Comparison of ENCODE assay signal across 14 cellular contexts in the genomic region with DNA sequence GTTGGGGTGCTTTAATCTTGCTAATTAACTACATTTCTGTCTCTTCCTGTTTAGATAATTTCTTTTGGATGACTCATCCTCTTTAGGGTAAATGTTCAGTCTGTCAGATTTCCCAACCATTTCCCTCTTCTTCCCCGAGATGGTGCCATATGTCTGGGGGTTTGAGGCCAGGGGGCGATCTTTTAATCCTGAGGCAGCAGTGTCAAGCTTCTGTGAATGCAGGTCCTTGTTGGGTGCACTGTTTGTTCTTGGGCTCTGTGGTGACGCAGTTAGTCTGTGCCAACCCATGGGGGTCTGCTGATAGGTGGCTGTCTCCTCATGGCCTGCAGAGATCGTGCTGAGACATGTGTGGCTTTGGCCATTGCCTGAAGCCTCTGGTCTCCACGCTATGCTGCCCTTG.
A peak's percentile ranks its signal among the peaks of the same experiment; 100 is the strongest.
DNase-seq lines count a peak whose midpoint lies in the region; ATAC-seq and FAIRE-seq lines count a peak whose summit lies in the region.
"Had no signal": no experiment of that assay in that cellular context is flagged by ENCODE, and none has a peak within 500 bp of the region (broad histone marks: within the 10 kb centered on the region; RNA-seq: fewer than 3 reads in every experiment).

No MANE protein-coding gene starts in this region.

- 76 to 90% (median 84%) methylated on average over 5 of the region's 5 CpGs for WGBS in small intestine, 3 donors

- no peaks in the 10 kb centered on the region for H3K27me3 Mint-ChIP-seq in stimulated activated naive B cell treated with anti-CD40 and anti-IgM and Interleukin-4, amounts not matched to agents 10 μg/mL and 1 μg/mL and 100 μg/mL, for 72 hours

- no peak overlapping the region for H3K27ac ChIP-seq in caudate nucleus (ENCODE audit: low read depth, low read length)
- H3K27ac ChIP-seq in small intestine (ENCODE audit: low read depth in 1 of 2, low read length in 1 of 2) = no peak overlapping the region
- H3K27ac ChIP-seq: pancreas, testis had no signal

- H3K9me3 Mint-ChIP-seq in stimulated activated naive B cell treated with anti-CD40 and anti-IgM and Interleukin-4, amounts not matched to agents 10 μg/mL and 1 μg/mL and 100 μg/mL, for 72 hours = no peaks in the 10 kb centered on the region

- ATAC-seq in stimulated activated naive B cell treated with anti-CD40 and anti-IgM and Interleukin-4, amounts not matched to agents 10 μg/mL and 1 μg/mL and 100 μg/mL, for 72 hours (replicated peaks) = no peak
- ATAC-seq: left cardiac atrium, pancreas had no signal

- H3K27ac Mint-ChIP-seq in stimulated activated naive B cell treated with anti-CD40 and anti-IgM and Interleukin-4, amounts not matched to agents 10 μg/mL and 1 μg/mL and 100 μg/mL, for 72 hours = no peak overlapping the region

- no peaks in the 10 kb centered on the region for H3K9me3 ChIP-seq in small intestine (ENCODE audit: control insufficient read depth, low read depth)
- H3K9me3 ChIP-seq: pancreas, testis had no signal

- H3K4me1 ChIP-seq in small intestine (ENCODE audit: control insufficient read depth in 2 of 2, insufficient read depth in 1 of 2, low read depth in 1 of 2, low read length in 1 of 2) = no peaks in the 10 kb centered on the region
- H3K4me1 ChIP-seq: pancreas, testis had no signal

- H3K4me1 Mint-ChIP-seq in stimulated activated naive B cell treated with anti-CD40 and anti-IgM and Interleukin-4, amounts not matched to agents 10 μg/mL and 1 μg/mL and 100 μg/mL, for 72 hours = peaks cover 2 to 4% of the 10 kb centered on the region in 2 donors

- no peak overlapping the region for H3K4me3 ChIP-seq in small intestine (ENCODE audit: low read depth in 1 of 2, low read length in 2 of 2)
- H3K4me3 ChIP-seq: pancreas, testis had no signal

- FAIRE-seq in small intestine (lab: Jason Lieb, UNC) = no peak
- FAIRE-seq: pancreas had no signal

- H3K4me3 Mint-ChIP-seq in stimulated activated naive B cell treated with anti-CD40 and anti-IgM and Interleukin-4, amounts not matched to agents 10 μg/mL and 1 μg/mL and 100 μg/mL, for 72 hours = no peak overlapping the region

- no peaks in the 10 kb centered on the region for H3K27me3 ChIP-seq in small intestine (ENCODE audit: control insufficient read depth in 2 of 2, insufficient read depth in 2 of 2, low read length in 2 of 2)
- H3K27me3 ChIP-seq: pancreas, testis had no signal

- DNase-seq in H4 (ENCODE audit: low spot score) (peak; percentile 16), NOMO-1 treated with dmso at 0.1 percent for 144 hours (lab: John Stamatoyannopoulos, UW; ENCODE audit: unreplicated experiment) (peak; percentile 53), caudate nucleus (lab: John Stamatoyannopoulos, UW) (peak in 32 of 61 donors; percentile 2 to 50 (median 14)), non-pigmented ciliary epithelial cell (ENCODE audit: low read depth) (peak; percentile 10), small intestine (no peak), NCI-H1092 treated with DMSO at 0.1 percent for 48 hours (lab: John Stamatoyannopoulos, UW) (no peak)
- no peak for DNase-seq in stimulated activated naive B cell treated with anti-CD40 and anti-IgM and Interleukin-4, amounts not matched to agents 10 μg/mL and 1 μg/mL and 100 μg/mL, for 72 hours
- no peak for DNase-seq in central memory CD4-positive, alpha-beta T cell
- DNase-seq: activated CD8-positive, alpha-beta memory T cell treated with anti-CD3 and anti-CD28 coated beads for 24 hours; DMS53; left cardiac atrium; NCI-H226; pancreas; testis had no signal

- no peaks in the 10 kb centered on the region for H3K36me3 Mint-ChIP-seq in stimulated activated naive B cell treated with anti-CD40 and anti-IgM and Interleukin-4, amounts not matched to agents 10 μg/mL and 1 μg/mL and 100 μg/mL, for 72 hours

- no peaks in the 10 kb centered on the region for H3K36me3 ChIP-seq in small intestine (ENCODE audit: control insufficient read depth in 2 of 2, insufficient read depth in 2 of 2, low read length in 2 of 2)
- H3K36me3 ChIP-seq: pancreas had no signal

Comparison
In these comparisons a context has a peak if more than half of its experiments do, and no peak if none do; other contexts are left out.
1. DNase-seq: peak in H4 (single experiment), NOMO-1 treated with dmso at 0.1 percent for 144 hours (single experiment), caudate nucleus (32 of 61) and non-pigmented ciliary epithelial cell (single experiment); none in stimulated activated naive B cell treated with anti-CD40 and anti-IgM and Interleukin-4, amounts not matched to agents 10 μg/mL and 1 μg/mL and 100 μg/mL, for 72 hours (single experiment), central memory CD4-positive, alpha-beta T cell (single experiment), small intestine (single experiment) and NCI-H1092 treated with DMSO at 0.1 percent for 48 hours (single experiment).